In the genomic region with DNA sequence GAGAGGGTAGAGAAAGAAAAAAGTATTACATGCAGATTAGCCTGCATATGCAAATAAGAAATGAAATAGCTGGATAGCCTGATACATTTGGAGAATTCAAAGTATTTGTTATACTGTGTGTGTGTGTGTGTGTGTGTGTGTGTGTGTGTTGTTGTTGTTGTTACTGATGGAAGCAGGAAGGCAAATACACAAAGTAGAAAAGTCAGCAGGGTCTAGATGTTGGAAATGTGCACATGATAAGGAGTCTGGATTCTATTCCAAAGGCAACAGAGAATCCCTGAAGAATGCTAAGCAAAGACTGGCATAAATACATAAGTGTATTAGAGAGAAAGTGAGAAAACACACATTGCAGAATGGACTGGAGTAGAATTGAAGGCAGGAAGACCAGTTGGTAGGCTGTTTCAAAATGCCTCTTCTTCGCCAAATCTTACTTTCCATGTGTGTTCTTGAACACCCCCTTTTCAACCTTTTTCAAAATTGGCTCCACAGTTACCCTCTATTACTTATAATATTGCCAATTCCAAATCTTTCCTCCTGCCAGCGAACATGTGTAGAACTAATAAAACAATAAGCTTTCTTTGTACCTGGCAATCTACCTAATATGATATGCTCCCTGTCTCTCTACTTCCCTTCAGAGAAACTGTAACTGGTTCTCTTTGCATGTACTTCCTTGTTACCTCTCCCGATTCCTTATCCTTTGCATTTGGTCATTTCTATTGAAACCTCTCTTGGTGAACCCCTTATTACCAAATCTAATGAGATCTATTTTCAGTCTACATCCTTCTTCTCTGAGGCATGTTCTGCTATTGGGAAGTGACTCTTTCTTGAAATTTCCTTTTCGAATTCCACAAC, we compare ENCODE assay signal across 1 cellular context.
TF ChIP-seq lines count a peak whose summit lies in the region.

No MANE protein-coding gene starts in this region.

TF ChIP-seq in K562, 482 proteins besides CTCF, POLR2A, EP300 and RAD21 (continued from another document):
- TF ChIP-seq CUX1 (CRISPR knock-in tag; IDR thresholded peaks at IDR 0.05) (no peak), HDGF (IDR thresholded peaks at IDR 0.05) (0 out of 2 replicates have a peak, but pooled peaks have one; percentile 55), MEIS2 (IDR thresholded peaks at IDR 0.05; ENCODE audit: partially characterized antibody) (no peak), ZNF124 (CRISPR knock-in tag; IDR thresholded peaks at IDR 0.05) (no peak), ZNF217 (CRISPR knock-in tag; IDR thresholded peaks at IDR 0.05) (no peak), MYBL2 (IDR thresholded peaks at IDR 0.05; ENCODE audit: low read depth) (no peak; the same call in 1 of the 2 replicates), MYBL2 (CRISPR knock-in tag; IDR thresholded peaks at IDR 0.05; ENCODE audit: borderline replicate concordance) (no peak), CBX5 (IDR thresholded peaks at IDR 0.05; ENCODE audit: borderline replicate concordance, low read depth) (no peak), LEF1 (IDR thresholded peaks at IDR 0.05) (0 out of 2 replicates have a peak, but pooled peaks have one; percentile 13), EWSR1 (IDR thresholded peaks at IDR 0.05; ENCODE audit: borderline replicate concordance, low read depth, partially characterized antibody) (no peak), ZFPM2 (CRISPR knock-in tag; IDR thresholded peaks at IDR 0.05) (no peak), BCL6 (CRISPR knock-in tag; IDR thresholded peaks at IDR 0.05) (no peak), YY1 (IDR thresholded peaks at IDR 0.05; ENCODE audit: borderline replicate concordance in 1 of 3, control insufficient read depth in 1 of 3, extremely low read depth in 1 of 3, insufficient read depth in 3 of 3, insufficient read length in 1 of 3, insufficient replicate concordance in 2 of 3, low read depth in 1 of 3, low read length in 2 of 3) (no peak), ZNF212 (CRISPR knock-in tag; IDR thresholded peaks at IDR 0.05) (peak; percentile 64; the same call in 1 of the 2 replicates), CBX8 (IDR thresholded peaks at IDR 0.05; ENCODE audit: borderline replicate concordance, extremely low read depth, low read depth, low read length, poor library complexity, severe bottlenecking) (no peak), ATF4 (CRISPR knock-in tag; IDR thresholded peaks at IDR 0.05) (no peak), ZNF184 (CRISPR knock-in tag; IDR thresholded peaks at IDR 0.05) (no peak), ZNF121 (CRISPR knock-in tag; conservative IDR thresholded peaks at IDR 0.05) (no peak), ZNF24 (IDR thresholded peaks at IDR 0.05) (no peak), GATAD2A (IDR thresholded peaks at IDR 0.05) (no peak), ARID1B (IDR thresholded peaks at IDR 0.05) (peak; percentile 54), DNMT1 (IDR thresholded peaks at IDR 0.05) (0 out of 2 replicates have a peak, but pooled peaks have one; percentile 37), BHLHE40 (IDR thresholded peaks at IDR 0.05; ENCODE audit: low read length) (no peak), TEAD2 (tag; IDR thresholded peaks at IDR 0.05) (no peak), ZNF764 (CRISPR knock-in tag; IDR thresholded peaks at IDR 0.05; ENCODE audit: low read depth) (no peak), C11orf30 (IDR thresholded peaks at IDR 0.05; ENCODE audit: low read depth) (peak; percentile 17; the same call in 1 of the 2 replicates)
- TF ChIP-seq, protein P1, sequence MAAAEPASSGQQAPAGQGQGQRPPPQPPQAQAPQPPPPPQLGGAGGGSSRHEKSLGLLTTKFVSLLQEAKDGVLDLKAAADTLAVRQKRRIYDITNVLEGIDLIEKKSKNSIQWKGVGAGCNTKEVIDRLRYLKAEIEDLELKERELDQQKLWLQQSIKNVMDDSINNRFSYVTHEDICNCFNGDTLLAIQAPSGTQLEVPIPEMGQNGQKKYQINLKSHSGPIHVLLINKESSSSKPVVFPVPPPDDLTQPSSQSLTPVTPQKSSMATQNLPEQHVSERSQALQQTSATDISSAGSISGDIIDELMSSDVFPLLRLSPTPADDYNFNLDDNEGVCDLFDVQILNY (CRISPR knock-in tag; IDR thresholded peaks at IDR 0.05): no peak
- TF ChIP-seq, protein P2, sequence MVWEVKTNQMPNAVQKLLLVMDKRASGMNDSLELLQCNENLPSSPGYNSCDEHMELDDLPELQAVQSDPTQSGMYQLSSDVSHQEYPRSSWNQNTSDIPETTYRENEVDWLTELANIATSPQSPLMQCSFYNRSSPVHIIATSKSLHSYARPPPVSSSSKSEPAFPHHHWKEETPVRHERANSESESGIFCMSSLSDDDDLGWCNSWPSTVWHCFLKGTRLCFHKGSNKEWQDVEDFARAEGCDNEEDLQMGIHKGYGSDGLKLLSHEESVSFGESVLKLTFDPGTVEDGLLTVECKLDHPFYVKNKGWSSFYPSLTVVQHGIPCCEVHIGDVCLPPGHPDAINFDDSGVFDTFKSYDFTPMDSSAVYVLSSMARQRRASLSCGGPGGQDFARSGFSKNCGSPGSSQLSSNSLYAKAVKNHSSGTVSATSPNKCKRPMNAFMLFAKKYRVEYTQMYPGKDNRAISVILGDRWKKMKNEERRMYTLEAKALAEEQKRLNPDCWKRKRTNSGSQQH (CRISPR knock-in tag; IDR thresholded peaks at IDR 0.05): peak; percentile 64; the same call in 1 of the 2 replicates
